ENCODE assay signal across 18 cellular contexts in genomic region chr14:61077437-61077836, GRCh38.
"Had no signal": no experiment of that assay in that cellular context is flagged by ENCODE, and none has a peak within 500 bp of the region (broad histone marks: within the 10 kb centered on the region; RNA-seq: fewer than 3 reads in every experiment).

No MANE protein-coding gene starts in this region.

- H3K27me3 ChIP-seq: heart left ventricle, left lung, neural progenitor cell, right lobe of liver, tibial artery, upper lobe of left lung, uterus had no signal

- H3K9ac ChIP-seq: neural progenitor cell, parathyroid adenoma had no signal

- H3K9me3 ChIP-seq: heart left ventricle, left lung, lower lobe of right lung, psoas muscle, right lobe of liver, tibial artery, upper lobe of left lung, uterus had no signal

- H3K4me1 ChIP-seq: left lung, lower lobe of right lung, neural progenitor cell, parathyroid adenoma, right lobe of liver, upper lobe of left lung, uterus had no signal

- DNase-seq: dermis blood vessel endothelial cell; erythroblast; heart left ventricle; hippocampal formation; left lung; lower lobe of right lung; occipital lobe; psoas muscle; retina; right lobe of liver; stimulated activated CD4-positive, alpha-beta T cell treated with anti-CD3 and anti-CD28 coated beads, Interleukin-4, amount 100 ng/mL, for 1 hour; stimulated activated CD8-positive, alpha-beta memory T cell treated with anti-CD3 and anti-CD28 coated beads, Interleukin-4, amount 100 ng/mL, for 48 hours; stimulated activated naive CD8-positive, alpha-beta T cell treated with anti-CD3 and anti-CD28 coated beads, Interleukin-15, Interleukin-2, amounts not matched to agents 100 U/mL and 50 U/mL, for 24 hours; tibial artery; upper lobe of left lung; uterus had no signal

- H2AFZ ChIP-seq: neural progenitor cell, parathyroid adenoma had no signal

- H3K27ac ChIP-seq: left lung, lower lobe of right lung, neural progenitor cell, parathyroid adenoma, right lobe of liver, tibial artery, upper lobe of left lung, uterus had no signal

- H3K4me2 ChIP-seq: neural progenitor cell had no signal

- H3K4me3 ChIP-seq: heart left ventricle, left lung, lower lobe of right lung, neural progenitor cell, psoas muscle, right lobe of liver, tibial artery, upper lobe of left lung, uterus had no signal

- H3K79me2 ChIP-seq: parathyroid adenoma had no signal

- H3K36me3 ChIP-seq: lower lobe of right lung, neural progenitor cell, right lobe of liver, upper lobe of left lung, uterus had no signal
